ENCODE assay signal across 20 cellular contexts in the genomic region with DNA sequence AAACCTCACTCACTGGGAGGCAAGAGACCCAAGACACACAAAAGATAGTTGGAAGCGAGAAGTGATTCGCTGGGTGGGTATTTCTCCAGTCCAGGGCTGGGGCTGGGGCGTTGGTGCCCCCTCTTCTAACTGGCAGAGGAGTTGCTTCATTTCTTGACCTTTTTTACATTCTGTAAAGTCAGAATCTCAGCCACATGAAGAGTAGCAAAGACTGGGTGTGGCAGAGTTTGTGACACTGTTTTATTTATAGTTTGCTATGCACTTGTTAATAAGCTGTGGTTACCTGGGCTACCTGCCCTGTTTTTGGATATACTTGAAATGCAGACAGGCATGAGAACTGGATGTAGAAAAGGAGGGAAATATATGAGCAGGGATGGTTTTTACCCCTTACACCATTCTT. TPM values are rescaled to one million over a fixed set of nuclear protein-coding genes. Genes with fewer than 3 reads are reported as not detected.
"Had no signal": no experiment of that assay in that cellular context is flagged by ENCODE, and none has a peak within 500 bp of the region (broad histone marks: within the 10 kb centered on the region; RNA-seq: fewer than 3 reads in every experiment).

No MANE protein-coding gene starts in this region.

- H3K4me3 ChIP-seq: adrenal gland, breast epithelium, coronary artery, gastrocnemius medialis, pancreas, sigmoid colon, thoracic aorta, upper lobe of left lung had no signal

- ATAC-seq: activated naive CD4-positive, alpha-beta T cell treated with anti-CD3 and anti-CD28 coated beads, Interleukin-2, amount 50 U/mL, for 72 hours; gastrocnemius medialis; naive thymus-derived CD4-positive, alpha-beta T cell; stimulated activated naive B cell treated with anti-CD40 and anti-IgM and Interleukin-4, amounts not matched to agents 10 μg/mL and 1 μg/mL and 100 μg/mL, for 72 hours had no signal

- DNase-seq: activated CD4-positive, alpha-beta T cell treated with anti-CD3 and anti-CD28 coated beads, Interleukin-2, amount 50 U/mL, for 4 hours; activated gamma-delta T cell treated with Interleukin-2 at 50 U/mL for 16 hours; adrenal gland; erythroblast; gastrocnemius medialis; head of caudate nucleus; immature natural killer cell; kidney glomerular epithelial cell; mesenchymal stem cell; naive thymus-derived CD4-positive, alpha-beta T cell; pancreas; sigmoid colon; stimulated activated naive B cell treated with anti-CD40 and anti-IgM and Interleukin-4, amounts not matched to agents 10 μg/mL and 1 μg/mL and 100 μg/mL, for 72 hours; upper lobe of left lung; WERI-Rb-1 had no signal

- H3K36me3 Mint-ChIP-seq: activated naive CD4-positive, alpha-beta T cell treated with anti-CD3 and anti-CD28 coated beads, Interleukin-2, amount 50 U/mL, for 72 hours; immature natural killer cell; naive thymus-derived CD4-positive, alpha-beta T cell; stimulated activated naive B cell treated with anti-CD40 and anti-IgM and Interleukin-4, amounts not matched to agents 10 μg/mL and 1 μg/mL and 100 μg/mL, for 72 hours had no signal

- H3K9me3 ChIP-seq: adrenal gland, breast epithelium, gastrocnemius medialis, pancreas, sigmoid colon, thoracic aorta, upper lobe of left lung had no signal

- H3K36me3 ChIP-seq: adrenal gland, breast epithelium, gastrocnemius medialis, pancreas, sigmoid colon, thoracic aorta, upper lobe of left lung, WERI-Rb-1 had no signal

- H3K27ac ChIP-seq: adrenal gland, breast epithelium, coronary artery, gastrocnemius medialis, pancreas, sigmoid colon, thoracic aorta, upper lobe of left lung, WERI-Rb-1 had no signal

- H3K4me1 Mint-ChIP-seq: immature natural killer cell; naive thymus-derived CD4-positive, alpha-beta T cell had no signal

- H3K27me3 ChIP-seq: adrenal gland, breast epithelium, gastrocnemius medialis, pancreas, sigmoid colon, upper lobe of left lung had no signal

- H3K27ac Mint-ChIP-seq: activated naive CD4-positive, alpha-beta T cell treated with anti-CD3 and anti-CD28 coated beads, Interleukin-2, amount 50 U/mL, for 72 hours; immature natural killer cell; naive thymus-derived CD4-positive, alpha-beta T cell; stimulated activated naive B cell treated with anti-CD40 and anti-IgM and Interleukin-4, amounts not matched to agents 10 μg/mL and 1 μg/mL and 100 μg/mL, for 72 hours had no signal

- H3K4me3 Mint-ChIP-seq: immature natural killer cell; naive thymus-derived CD4-positive, alpha-beta T cell; stimulated activated naive B cell treated with anti-CD40 and anti-IgM and Interleukin-4, amounts not matched to agents 10 μg/mL and 1 μg/mL and 100 μg/mL, for 72 hours had no signal

- H3K4me1 ChIP-seq: adrenal gland, breast epithelium, gastrocnemius medialis, sigmoid colon, upper lobe of left lung had no signal

- H3K9me3 Mint-ChIP-seq: activated naive CD4-positive, alpha-beta T cell treated with anti-CD3 and anti-CD28 coated beads, Interleukin-2, amount 50 U/mL, for 72 hours; naive thymus-derived CD4-positive, alpha-beta T cell; stimulated activated naive B cell treated with anti-CD40 and anti-IgM and Interleukin-4, amounts not matched to agents 10 μg/mL and 1 μg/mL and 100 μg/mL, for 72 hours had no signal

RNA-seq across cellular contexts. Expression of gene IL20RA, which starts 42.3 kb away (rescaled TPM):
- total RNA-seq: activated naive CD4-positive, alpha-beta T cell treated with anti-CD3 and anti-CD28 coated beads, Interleukin-2, amount 50 U/mL, for 72 hours; naive thymus-derived CD4-positive, alpha-beta T cell; renal cortical epithelial cell had no signal
- polyA plus RNA-seq: immature natural killer cell; naive thymus-derived CD4-positive, alpha-beta T cell had no signal
